ENCODE assay signal across 20 cellular contexts in the genomic region with DNA sequence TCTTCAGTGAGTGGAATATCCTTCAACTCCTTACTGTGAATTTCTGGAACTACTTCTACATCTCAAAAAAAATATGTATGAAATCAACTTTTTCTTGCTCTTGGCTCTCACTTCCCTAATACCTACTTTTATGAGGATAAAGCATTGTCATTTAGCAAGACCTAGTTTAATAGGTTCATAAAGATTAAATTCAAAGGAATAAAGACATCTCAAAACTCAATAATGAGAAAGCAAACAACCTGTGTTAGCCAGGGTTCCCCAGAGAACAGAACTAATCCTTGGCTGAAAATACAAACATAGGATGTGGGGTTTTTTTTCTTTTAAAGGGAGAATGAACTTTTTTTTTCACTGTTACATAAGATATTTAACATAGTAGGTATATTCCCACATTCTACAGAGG.
"Had no signal": no experiment of that assay in that cellular context is flagged by ENCODE, and none has a peak within 500 bp of the region (broad histone marks: within the 10 kb centered on the region; RNA-seq: fewer than 3 reads in every experiment).

No MANE protein-coding gene starts in this region.

- H3K9me3 ChIP-seq: SJSA1 had no signal

- H3K27me3 ChIP-seq: SJSA1 had no signal

- H3K27ac ChIP-seq: SJSA1, SK-N-MC had no signal

- H3K4me1 ChIP-seq: SJSA1 had no signal

- FAIRE-seq: RCC 7860 had no signal

- DNase-seq: IMR-90, Kasumi-1, KG1, MM.1S, NCI-H1092 treated with DMSO at 0.1 percent for 48 hours, NCI-H1436, NCI-H187, NCI-H2029, NCI-H2081 treated with DMSO at 0.1 percent for 48 hours, NCI-H2227 treated with DMSO at 0.1 percent for 48 hours, NCI-H524, NCI-H526 treated with DMSO at 0.1 percent for 48 hours, NCI-H774, Right ventricle myocardium superior, RPMI8226, SIG-M5, T-helper 1 cell had no signal

- H3K4me3 ChIP-seq: SJSA1, SK-N-MC had no signal
